ENCODE assay signal across 6 cellular contexts in genomic region chr17:45146616-45147101, GRCh38.
DNase-seq lines count a peak whose midpoint lies in the region; ATAC-seq and TF ChIP-seq lines count a peak whose summit lies in the region.

No MANE protein-coding gene starts in this region.

- H2AFZ ChIP-seq in parathyroid adenoma, result peak overlapping the region; percentile 84

- peak overlapping the region; percentile 100 for H3K27ac ChIP-seq in parathyroid adenoma

- TF ChIP-seq CTCF in choroid plexus epithelial cell (conservative IDR thresholded peaks at IDR 0.05; ENCODE audit: low read depth, low read length) (no peak), parathyroid adenoma (IDR thresholded peaks at IDR 0.05) (no peak)

- peaks cover 3% of the 10 kb centered on the region for H3K4me1 ChIP-seq in parathyroid adenoma

- no peaks in the 10 kb centered on the region for H3K9me3 ChIP-seq in parathyroid adenoma (ENCODE audit: control insufficient read depth, low read length)

- H3K4me3 ChIP-seq in choroid plexus epithelial cell (ENCODE audit: low read depth, low read length), result peak overlapping the region; percentile 73
- peak overlapping the region; percentile 89 for H3K4me3 ChIP-seq in parathyroid adenoma (ENCODE audit: low read depth, low read length)

- H3K36me3 ChIP-seq in parathyroid adenoma (ENCODE audit: control insufficient read depth, insufficient read depth, low read length), result no peaks in the 10 kb centered on the region

- H3K9ac ChIP-seq in parathyroid adenoma, result no peak overlapping the region

- peaks cover 2% of the 10 kb centered on the region for H3K79me2 ChIP-seq in parathyroid adenoma

- peak overlapping the region; percentile 66 for H3K4me2 ChIP-seq in parathyroid adenoma (ENCODE audit: low read length)

- H3K27me3 ChIP-seq in parathyroid adenoma (ENCODE audit: control insufficient read depth, insufficient read depth, low read length), result no peaks in the 10 kb centered on the region

- DNase-seq in LoVo (ENCODE audit: low spot score), result peak; percentile 80
- DNase-seq in choroid plexus epithelial cell (ENCODE audit: low read depth), result peak; percentile 91
- DNase-seq in NCI-H82 treated with DMSO at 0.1 percent for 48 hours (lab: John Stamatoyannopoulos, UW; ENCODE audit: unreplicated experiment), result no peak

- no peak for ATAC-seq in HG03039 (IDR thresholded peaks at IDR 0.05; ENCODE audit: unreplicated experiment)
- no peak for ATAC-seq in GM21447 (IDR thresholded peaks at IDR 0.05; ENCODE audit: unreplicated experiment)
